In genomic region chr9:132663851-132664250, GRCh38 we compare ENCODE assay signal across 29 cellular contexts.
"Had no signal": no experiment of that assay in that cellular context is flagged by ENCODE, and none has a peak within 500 bp of the region (broad histone marks: within the 10 kb centered on the region; RNA-seq: fewer than 3 reads in every experiment).

No MANE protein-coding gene starts in this region.

- H3K27me3 ChIP-seq: brain microvascular endothelial cell, colonic mucosa, dorsolateral prefrontal cortex had no signal

- H3K4me1 ChIP-seq: colonic mucosa had no signal

- H3K36me3 Mint-ChIP-seq: activated naive CD8-positive, alpha-beta T cell had no signal

- H3K9me3 ChIP-seq: colonic mucosa had no signal

- H3K27ac ChIP-seq: brain microvascular endothelial cell, colonic mucosa, WERI-Rb-1 had no signal

- DNase-seq: activated B cell treated with CpG ODN at 0.5 μM for 24 hours; activated CD4-positive, alpha-beta T cell treated with anti-CD3 and anti-CD28 coated beads for 48 hours; activated CD4-positive, alpha-beta T cell treated with anti-CD3 and anti-CD28 coated beads, Interleukin-2, amount 50 U/mL, for 1 hour; activated CD4-positive, alpha-beta T cell treated with anti-CD3 and anti-CD28 coated beads, Interleukin-2, amount 50 U/mL, for 48 hours; activated CD8-positive, alpha-beta memory T cell treated with anti-CD3 and anti-CD28 coated beads for 24 hours; activated CD8-positive, alpha-beta T cell treated with anti-CD3 and anti-CD28 coated beads for 36 hours; activated effector memory CD4-positive, alpha-beta T cell treated with Interleukin-2 at 50 U/mL for 16 hours; activated gamma-delta T cell treated with Interleukin-2 at 50 U/mL for 16 hours; activated naive CD4-positive, alpha-beta T cell treated with anti-CD3 and anti-CD28 coated beads, Interleukin-2, amount 50 U/mL, for 16 hours; activated naive CD4-positive, alpha-beta T cell treated with Interleukin-2 at 50 U/mL for 16 hours; activated T-cell treated with anti-CD3 and anti-CD28 coated beads, Interleukin-2, amount 50 U/mL, for 4 hours; amniotic stem cell; anterior cingulate cortex; brain microvascular endothelial cell; colonic mucosa; effector memory CD4-positive, alpha-beta T cell; endodermal cell; foreskin fibroblast; glutamatergic neuron; T-helper 1 cell; T-helper 17 cell; T1000; WERI-Rb-1 had no signal

- H3K9me3 Mint-ChIP-seq: activated B cell treated with CpG ODN at 0.5 μM for 24 hours; activated CD8-positive, alpha-beta T cell treated with anti-CD3 and anti-CD28 coated beads for 36 hours; activated T-cell treated with anti-CD3 and anti-CD28 coated beads, Interleukin-2, amount 50 U/mL, for 4 hours; activated T-helper 17 cell treated with anti-CD3 and anti-CD28 coated beads, Interleukin-2, amount 50 U/mL, for 72 hours; central memory CD8-positive, alpha-beta T cell; dendritic cell treated with granulocyte-macrophage colony-stimulating factor and Interleukin-4, amounts not matched to agents 40 ng/mL and 50 ng/mL, for 4 days; endodermal cell; T-helper 2 cell treated with Interferon-gamma antibody and Interleukin-4, amounts not matched to agents 5 μg/mL and 100 μg/mL, for 36 hours had no signal

- H3K27me3 Mint-ChIP-seq: activated B cell treated with CpG ODN at 0.5 μM for 24 hours; activated CD8-positive, alpha-beta T cell treated with anti-CD3 and anti-CD28 coated beads for 36 hours; activated naive CD8-positive, alpha-beta T cell; activated T-helper 17 cell treated with anti-CD3 and anti-CD28 coated beads, Interleukin-2, amount 50 U/mL, for 72 hours; central memory CD8-positive, alpha-beta T cell; dendritic cell treated with granulocyte-macrophage colony-stimulating factor and Interleukin-4, amounts not matched to agents 40 ng/mL and 50 ng/mL, for 4 days; T-helper 17 cell had no signal

- H3K27ac Mint-ChIP-seq: activated B cell treated with CpG ODN at 0.5 μM for 24 hours; activated CD8-positive, alpha-beta T cell treated with anti-CD3 and anti-CD28 coated beads for 36 hours; activated naive CD8-positive, alpha-beta T cell; activated T-helper 17 cell treated with anti-CD3 and anti-CD28 coated beads, Interleukin-2, amount 50 U/mL, for 72 hours; dendritic cell treated with granulocyte-macrophage colony-stimulating factor and Interleukin-4, amounts not matched to agents 40 ng/mL and 50 ng/mL, for 4 days; endodermal cell; T-helper 17 cell; T-helper 2 cell treated with Interferon-gamma antibody and Interleukin-4, amounts not matched to agents 5 μg/mL and 100 μg/mL, for 36 hours had no signal

- H3K4me3 Mint-ChIP-seq: activated B cell treated with CpG ODN at 0.5 μM for 24 hours; activated CD8-positive, alpha-beta T cell treated with anti-CD3 and anti-CD28 coated beads for 36 hours; activated naive CD8-positive, alpha-beta T cell; activated T-cell treated with anti-CD3 and anti-CD28 coated beads, Interleukin-2, amount 50 U/mL, for 4 hours; activated T-helper 17 cell treated with anti-CD3 and anti-CD28 coated beads, Interleukin-2, amount 50 U/mL, for 72 hours; central memory CD8-positive, alpha-beta T cell; dendritic cell treated with granulocyte-macrophage colony-stimulating factor and Interleukin-4, amounts not matched to agents 40 ng/mL and 50 ng/mL, for 4 days; endodermal cell; T-helper 17 cell; T-helper 2 cell treated with Interferon-gamma antibody and Interleukin-4, amounts not matched to agents 5 μg/mL and 100 μg/mL, for 36 hours had no signal

- H3K36me3 ChIP-seq: colonic mucosa had no signal

- H3K4me3 ChIP-seq: colonic mucosa had no signal
